ENCODE assay signal across 10 cellular contexts in the genomic region with DNA sequence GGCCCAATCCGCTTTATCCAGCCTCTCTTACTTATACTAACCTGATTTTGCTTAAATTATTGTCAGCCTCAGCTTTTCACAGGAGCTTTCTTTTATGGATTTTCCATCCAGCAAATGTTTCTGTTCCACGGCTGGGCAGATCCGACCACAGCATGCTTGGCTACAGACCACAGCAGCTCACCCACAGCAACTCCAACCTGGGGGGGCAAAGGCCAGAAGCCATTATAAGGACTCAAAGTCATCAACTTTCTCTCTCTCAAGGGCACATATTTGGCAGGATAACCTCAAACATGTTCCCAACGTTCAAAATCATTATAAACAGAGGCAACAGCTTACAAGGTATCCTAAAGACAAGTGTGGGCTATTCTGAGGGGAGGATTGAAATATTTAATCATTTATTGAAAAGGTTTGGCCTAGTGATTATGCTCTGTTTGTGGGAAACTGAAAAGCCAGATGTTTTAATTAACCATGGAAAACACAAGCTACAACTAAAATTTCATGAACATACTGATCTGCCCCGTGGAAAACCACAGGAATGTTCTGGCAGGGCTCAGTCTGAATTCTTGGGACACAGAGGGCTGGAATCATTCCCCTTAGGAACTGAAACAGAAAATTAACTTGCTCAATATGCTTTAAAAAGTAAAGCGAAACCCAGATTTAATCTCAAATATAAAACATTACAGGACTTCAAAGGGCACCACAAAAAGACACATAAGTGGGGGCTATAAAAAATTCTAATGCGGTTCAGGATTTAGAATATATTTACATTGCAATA.
DNase-seq lines count a peak whose midpoint lies in the region; ATAC-seq and TF ChIP-seq lines count a peak whose summit lies in the region.
"Had no signal": no experiment of that assay in that cellular context is flagged by ENCODE, and none has a peak within 500 bp of the region (broad histone marks: within the 10 kb centered on the region; RNA-seq: fewer than 3 reads in every experiment).

No MANE protein-coding gene starts in this region.

- peak overlapping the region; percentile 100 for H3K27ac ChIP-seq in SJCRH30
- no peak overlapping the region for H3K27ac ChIP-seq in naive thymus-derived CD4-positive, alpha-beta T cell (ENCODE audit: low read depth, low read length)

- no peak for ATAC-seq in naive thymus-derived CD4-positive, alpha-beta T cell
- ATAC-seq in HG03432 (IDR thresholded peaks at IDR 0.05; ENCODE audit: unreplicated experiment) = no peak
- ATAC-seq: CD8-positive, alpha-beta T cell had no signal

- H3K9me3 ChIP-seq in SJCRH30 (replicated peaks) = 0 out of 2 replicates have a peak, but pooled peaks cover 3% of the 10 kb centered on the region
- H3K9me3 ChIP-seq in naive thymus-derived CD4-positive, alpha-beta T cell (ENCODE audit: control insufficient read depth in 2 of 3, low read length in 3 of 3) = no peaks in the 10 kb centered on the region

- peaks cover 17% of the 10 kb centered on the region for H3K36me3 ChIP-seq in SJCRH30
- no peaks in the 10 kb centered on the region for H3K36me3 ChIP-seq in naive thymus-derived CD4-positive, alpha-beta T cell (ENCODE audit: control insufficient read depth in 2 of 3, insufficient read depth in 3 of 3, low read length in 3 of 3)

- POLR2A ChIA-PET in AG04449 (lab: Yijun Ruan, JAX) = interaction anchor here (0.9 to 2.7 kb wide), 7 partner anchors 13 to 153 kb away, joined by 3 to 10 read pairs (median 5); partner anchors contain the start of gene UCHL1
- POLR2A ChIA-PET in naive thymus-derived CD4-positive, alpha-beta T cell (lab: Charles Lee) = no interaction called here

- no peak overlapping the region; the same call in 1 of the 2 replicates for H3K4me3 ChIP-seq in AG04449 (ENCODE audit: low read depth, low read length)
- H3K4me3 ChIP-seq in SJCRH30 = peak overlapping the region; percentile 38
- H3K4me3 ChIP-seq in fibroblast of mammary gland (ENCODE audit: control insufficient read depth, low read depth, low read length) = peak overlapping the region; percentile 19
- H3K4me3 ChIP-seq in naive thymus-derived CD4-positive, alpha-beta T cell (ENCODE audit: low read length) = no peak overlapping the region

- H3K27me3 ChIP-seq in SJCRH30 = no peaks in the 10 kb centered on the region
- H3K27me3 ChIP-seq in naive thymus-derived CD4-positive, alpha-beta T cell (ENCODE audit: control insufficient read depth in 2 of 2, insufficient read depth in 2 of 2, low read length in 2 of 2) = no peaks in the 10 kb centered on the region

- CTCF ChIA-PET in AG04449 (lab: Yijun Ruan, JAX) = interaction anchor here (0.9 to 2.5 kb wide), 7 partner anchors 10 to 218 kb away, joined by 3 to 13 read pairs (median 4); partner anchors contain the start of gene APBB2
- CTCF ChIA-PET in naive thymus-derived CD4-positive, alpha-beta T cell (lab: Charles Lee) = no interaction called here

- TF ChIP-seq CTCF in AG04449 (IDR thresholded peaks at IDR 0.05; ENCODE audit: insufficient read depth, low read length, missing control alignments) (no peak), fibroblast of mammary gland (conservative IDR thresholded peaks at IDR 0.05; ENCODE audit: control insufficient read depth, insufficient read depth, low read depth, low read length) (no peak)

- intact Hi-C loops in naive thymus-derived CD4-positive, alpha-beta T cell (cut with micrococcal nuclease) = no loop called here

- H3K9me3 Mint-ChIP-seq in naive thymus-derived CD4-positive, alpha-beta T cell = peaks cover 0 to 3% (median 0%) of the 10 kb centered on the region in 11 donors
- H3K9me3 Mint-ChIP-seq: activated naive CD8-positive, alpha-beta T cell treated with anti-CD3 and anti-CD28 coated beads, Interleukin-2, amount 10 ng/mL, durations not matched to agents 7 days and 5 days; CD8-positive, alpha-beta T cell had no signal

- DNase-seq in AG04449 (ENCODE audit: low read depth, low spot score) (peak; percentile 85), SJCRH30 (peak; percentile 94 to 97), fibroblast of mammary gland (ENCODE audit: low read depth) (peak; percentile 96), non-pigmented ciliary epithelial cell (ENCODE audit: low read depth) (peak; percentile 90), SKM-1 treated with dmso at 0.1 percent for 144 hours (lab: John Stamatoyannopoulos, UW; ENCODE audit: unreplicated experiment) (no peak), NCI-H510A treated with DMSO at 0.1 percent for 48 hours (lab: John Stamatoyannopoulos, UW) (no peak)
- DNase-seq in naive thymus-derived CD4-positive, alpha-beta T cell = no peak
- DNase-seq: activated naive CD8-positive, alpha-beta T cell treated with anti-CD3 and anti-CD28 coated beads, Interleukin-2, amount 10 ng/mL, durations not matched to agents 7 days and 5 days; CD8-positive, alpha-beta T cell had no signal

- H3K27me3 Mint-ChIP-seq in naive thymus-derived CD4-positive, alpha-beta T cell = peaks cover 0 to 13% (median 3%) of the 10 kb centered on the region in 5 donors

- H3K27ac Mint-ChIP-seq in naive thymus-derived CD4-positive, alpha-beta T cell = no peak overlapping the region
- H3K27ac Mint-ChIP-seq: activated naive CD8-positive, alpha-beta T cell treated with anti-CD3 and anti-CD28 coated beads, Interleukin-2, amount 10 ng/mL, durations not matched to agents 7 days and 5 days; CD8-positive, alpha-beta T cell had no signal

- peaks cover 63% of the 10 kb centered on the region for H3K4me1 ChIP-seq in SJCRH30
- no peaks in the 10 kb centered on the region for H3K4me1 ChIP-seq in naive thymus-derived CD4-positive, alpha-beta T cell (ENCODE audit: control insufficient read depth in 2 of 2, insufficient read depth in 2 of 2, low read length in 2 of 2)

- H3K36me3 Mint-ChIP-seq in naive thymus-derived CD4-positive, alpha-beta T cell = no peaks in the 10 kb centered on the region
- H3K36me3 Mint-ChIP-seq: activated naive CD8-positive, alpha-beta T cell treated with anti-CD3 and anti-CD28 coated beads, Interleukin-2, amount 10 ng/mL, durations not matched to agents 7 days and 5 days; CD8-positive, alpha-beta T cell had no signal

- H3K4me1 Mint-ChIP-seq in naive thymus-derived CD4-positive, alpha-beta T cell = no peaks in the 10 kb centered on the region
- H3K4me1 Mint-ChIP-seq: activated naive CD8-positive, alpha-beta T cell treated with anti-CD3 and anti-CD28 coated beads, Interleukin-2, amount 10 ng/mL, durations not matched to agents 7 days and 5 days had no signal

- no peak overlapping the region for H3K4me3 Mint-ChIP-seq in naive thymus-derived CD4-positive, alpha-beta T cell
- H3K4me3 Mint-ChIP-seq: activated naive CD8-positive, alpha-beta T cell treated with anti-CD3 and anti-CD28 coated beads, Interleukin-2, amount 10 ng/mL, durations not matched to agents 7 days and 5 days; CD8-positive, alpha-beta T cell had no signal

Comparison
In these comparisons a context has a peak if more than half of its experiments do, and no peak if none do; other contexts are left out.
1. DNase-seq: peak in AG04449 (single experiment), SJCRH30 (2 of 2), fibroblast of mammary gland (single experiment) and non-pigmented ciliary epithelial cell (single experiment); none in SKM-1 treated with dmso at 0.1 percent for 144 hours (single experiment), naive thymus-derived CD4-positive, alpha-beta T cell (0 of 9) and NCI-H510A treated with DMSO at 0.1 percent for 48 hours (single experiment).
2. H3K4me3 ChIP-seq: peak in SJCRH30 (single experiment) and fibroblast of mammary gland (single experiment); none in AG04449 (single experiment) and naive thymus-derived CD4-positive, alpha-beta T cell (single experiment).